1 cellular context compared by ENCODE assay signal in genomic region chr22:37292641-37293040, GRCh38.
TF ChIP-seq lines count a peak whose summit lies in the region.

No MANE protein-coding gene starts in this region.

TF ChIP-seq in H1, 55 proteins besides CTCF, POLR2A, EP300 and RAD21:
- TF ChIP-seq SIRT6 (IDR thresholded peaks at IDR 0.05; ENCODE audit: low read length) (no peak), NANOG (IDR thresholded peaks at IDR 0.05; ENCODE audit: insufficient read depth, low read depth, low read length, poor library complexity, severe bottlenecking) (no peak), CREB1 (IDR thresholded peaks at IDR 0.05) (no peak), MAX (IDR thresholded peaks at IDR 0.05) (no peak), JUND (IDR thresholded peaks at IDR 0.05; ENCODE audit: low read length) (no peak), KDM5A (IDR thresholded peaks at IDR 0.05; ENCODE audit: low read length) (no peak), CTBP2 (IDR thresholded peaks at IDR 0.05; ENCODE audit: borderline replicate concordance, insufficient read depth, insufficient read length, low read length) (no peak), SAP30 (IDR thresholded peaks at IDR 0.05; ENCODE audit: insufficient read depth, insufficient replicate concordance, low read length) (no peak), SRF (IDR thresholded peaks at IDR 0.05; ENCODE audit: low read depth, low read length) (no peak), RNF2 (IDR thresholded peaks at IDR 0.05; ENCODE audit: borderline replicate concordance, low read depth, low read length, missing control alignments, poor library complexity, severe bottlenecking) (no peak), SIN3A (conservative IDR thresholded peaks at IDR 0.05 in 1 of 2, IDR thresholded peaks at IDR 0.05 in 1 of 2; ENCODE audit: low read depth in 1 of 2, low read length in 2 of 2) (no peak), BRCA1 (IDR thresholded peaks at IDR 0.05; ENCODE audit: low read depth, low read length) (no peak), TBP (IDR thresholded peaks at IDR 0.05; ENCODE audit: low read depth, low read length) (no peak), JUN (IDR thresholded peaks at IDR 0.05; ENCODE audit: low read depth, low read length) (no peak), TAF7 (optimal IDR thresholded peaks at IDR 0.05; ENCODE audit: borderline replicate concordance, low read depth, low read length) (no peak)
